In genomic region chr1:62687903-62688686, GRCh38 we compare ENCODE assay signal across 8 cellular contexts. TPM values are rescaled to one million over a fixed set of nuclear protein-coding genes. Genes with fewer than 3 reads are reported as not detected.
DNase-seq lines count a peak whose midpoint lies in the region; ATAC-seq and TF ChIP-seq lines count a peak whose summit lies in the region.

A gene with protein sequence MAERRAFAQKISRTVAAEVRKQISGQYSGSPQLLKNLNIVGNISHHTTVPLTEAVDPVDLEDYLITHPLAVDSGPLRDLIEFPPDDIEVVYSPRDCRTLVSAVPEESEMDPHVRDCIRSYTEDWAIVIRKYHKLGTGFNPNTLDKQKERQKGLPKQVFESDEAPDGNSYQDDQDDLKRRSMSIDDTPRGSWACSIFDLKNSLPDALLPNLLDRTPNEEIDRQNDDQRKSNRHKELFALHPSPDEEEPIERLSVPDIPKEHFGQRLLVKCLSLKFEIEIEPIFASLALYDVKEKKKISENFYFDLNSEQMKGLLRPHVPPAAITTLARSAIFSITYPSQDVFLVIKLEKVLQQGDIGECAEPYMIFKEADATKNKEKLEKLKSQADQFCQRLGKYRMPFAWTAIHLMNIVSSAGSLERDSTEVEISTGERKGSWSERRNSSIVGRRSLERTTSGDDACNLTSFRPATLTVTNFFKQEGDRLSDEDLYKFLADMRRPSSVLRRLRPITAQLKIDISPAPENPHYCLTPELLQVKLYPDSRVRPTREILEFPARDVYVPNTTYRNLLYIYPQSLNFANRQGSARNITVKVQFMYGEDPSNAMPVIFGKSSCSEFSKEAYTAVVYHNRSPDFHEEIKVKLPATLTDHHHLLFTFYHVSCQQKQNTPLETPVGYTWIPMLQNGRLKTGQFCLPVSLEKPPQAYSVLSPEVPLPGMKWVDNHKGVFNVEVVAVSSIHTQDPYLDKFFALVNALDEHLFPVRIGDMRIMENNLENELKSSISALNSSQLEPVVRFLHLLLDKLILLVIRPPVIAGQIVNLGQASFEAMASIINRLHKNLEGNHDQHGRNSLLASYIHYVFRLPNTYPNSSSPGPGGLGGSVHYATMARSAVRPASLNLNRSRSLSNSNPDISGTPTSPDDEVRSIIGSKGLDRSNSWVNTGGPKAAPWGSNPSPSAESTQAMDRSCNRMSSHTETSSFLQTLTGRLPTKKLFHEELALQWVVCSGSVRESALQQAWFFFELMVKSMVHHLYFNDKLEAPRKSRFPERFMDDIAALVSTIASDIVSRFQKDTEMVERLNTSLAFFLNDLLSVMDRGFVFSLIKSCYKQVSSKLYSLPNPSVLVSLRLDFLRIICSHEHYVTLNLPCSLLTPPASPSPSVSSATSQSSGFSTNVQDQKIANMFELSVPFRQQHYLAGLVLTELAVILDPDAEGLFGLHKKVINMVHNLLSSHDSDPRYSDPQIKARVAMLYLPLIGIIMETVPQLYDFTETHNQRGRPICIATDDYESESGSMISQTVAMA (N-terminal part only) (minus strand): TSS chr1:62688386. CDS start chr1:62688264, 122 bp downstream.

- no peaks in the 10 kb centered on the region for H3K9me3 ChIP-seq in right cardiac atrium (ENCODE audit: control insufficient read depth, low read length)

- H3K9me3 Mint-ChIP-seq in T-helper 1 cell treated with Interleukin-12 subunit alpha and Interleukin-12 subunit beta and Interleukin-4 antibody, amounts not matched to agents 30 μg/mL and 1 μg/mL, for 36 hours: no peaks in the 10 kb centered on the region
- H3K9me3 Mint-ChIP-seq in progenitor cell of endocrine pancreas (ENCODE audit: low read depth): no peaks in the 10 kb centered on the region

- ATAC-seq in GM18498 (IDR thresholded peaks at IDR 0.05; ENCODE audit: unreplicated experiment) (peak; percentile 85), HG02588 (IDR thresholded peaks at IDR 0.05; ENCODE audit: unreplicated experiment) (peak; percentile 81), right cardiac atrium (peak; percentile 92 to 94)

- peaks cover 12% of the 10 kb centered on the region for H3K4me1 Mint-ChIP-seq in T-helper 1 cell treated with Interleukin-12 subunit alpha and Interleukin-12 subunit beta and Interleukin-4 antibody, amounts not matched to agents 30 μg/mL and 1 μg/mL, for 36 hours (ENCODE audit: low read depth)
- H3K4me1 Mint-ChIP-seq in progenitor cell of endocrine pancreas (ENCODE audit: low read depth): peaks cover 38% of the 10 kb centered on the region

- H3K4me3 Mint-ChIP-seq in T-helper 1 cell treated with Interleukin-12 subunit alpha and Interleukin-12 subunit beta and Interleukin-4 antibody, amounts not matched to agents 30 μg/mL and 1 μg/mL, for 36 hours: peak within 1 kb of the TSS; percentile 88
- peak within 1 kb of the TSS; percentile 94 for H3K4me3 Mint-ChIP-seq in progenitor cell of endocrine pancreas (ENCODE audit: low read depth)

- H3K27me3 Mint-ChIP-seq in T-helper 1 cell treated with Interleukin-12 subunit alpha and Interleukin-12 subunit beta and Interleukin-4 antibody, amounts not matched to agents 30 μg/mL and 1 μg/mL, for 36 hours (ENCODE audit: low read depth): peaks cover 3% of the 10 kb centered on the region
- H3K27me3 Mint-ChIP-seq in progenitor cell of endocrine pancreas: no peaks in the 10 kb centered on the region

- peak within 1 kb of the TSS; percentile 70 for H3K27ac Mint-ChIP-seq in T-helper 1 cell treated with Interleukin-12 subunit alpha and Interleukin-12 subunit beta and Interleukin-4 antibody, amounts not matched to agents 30 μg/mL and 1 μg/mL, for 36 hours
- peak within 1 kb of the TSS; percentile 99 for H3K27ac Mint-ChIP-seq in progenitor cell of endocrine pancreas

- H3K4me1 ChIP-seq in right cardiac atrium (ENCODE audit: control insufficient read depth, insufficient read depth, low read length): peaks cover 4% of the 10 kb centered on the region

- no peaks in the 10 kb centered on the region for H3K27me3 ChIP-seq in right cardiac atrium (ENCODE audit: control insufficient read depth, insufficient read depth)

- DNase-seq in NAMALWA (ENCODE audit: low spot score) (peak; percentile 53), astrocyte of the cerebellum (ENCODE audit: low read depth) (no peak), right cardiac atrium (peak; percentile 83 to 91 (median 90)), progenitor cell of endocrine pancreas (ENCODE audit: low spot score, unreplicated experiment) (peak; percentile 73), cortex of kidney (lab: John Stamatoyannopoulos, UW) (no peak)

- no peaks in the 10 kb centered on the region for H3K36me3 Mint-ChIP-seq in T-helper 1 cell treated with Interleukin-12 subunit alpha and Interleukin-12 subunit beta and Interleukin-4 antibody, amounts not matched to agents 30 μg/mL and 1 μg/mL, for 36 hours (ENCODE audit: low read depth)
- H3K36me3 Mint-ChIP-seq in progenitor cell of endocrine pancreas (ENCODE audit: insufficient read depth): peaks cover 6% of the 10 kb centered on the region

- intact Hi-C loops in right cardiac atrium (cut with DNase I): loop anchor here in 1 of 4 donors (10.0 kb wide), 1 partner anchor 47 kb away; no protein-coding TSS in a partner anchor

- TF ChIP-seq CTCF in astrocyte of the cerebellum (IDR thresholded peaks at IDR 0.05; ENCODE audit: low read depth, low read length, missing control alignments) (no peak), progenitor cell of endocrine pancreas (IDR thresholded peaks at IDR 0.05; ENCODE audit: unreplicated experiment) (peak; percentile 9)

- H3K4me3 ChIP-seq in astrocyte of the cerebellum (ENCODE audit: low read depth, low read length) (peak within 1 kb of the TSS; percentile 54), right cardiac atrium (ENCODE audit: low read length) (peak within 1 kb of the TSS; percentile 100)

- in situ Hi-C loops in astrocyte of the cerebellum (cut with HindIII; ENCODE audit: low sequenced_read_pairs): no loop called here

- H3K27ac ChIP-seq in right cardiac atrium (ENCODE audit: low read length): peak within 1 kb of the TSS; percentile 94

- WGBS in right cardiac atrium: under 1% methylated on average over 107 of the region's 107 CpGs

RNA-seq across cellular contexts. Expression of the gene that starts here (rescaled TPM):
- total RNA-seq in right cardiac atrium (10 to 100 TPM; 11.4 to 17.9 (median 13.3) TPM), progenitor cell of endocrine pancreas (73.1 and 83.0 TPM in 2 replicates)
- polyA plus RNA-seq in right cardiac atrium: 4.2 TPM

Comparison
In these comparisons a context has a peak if more than half of its experiments do, and no peak if none do; other contexts are left out.
1. DNase-seq: peak in NAMALWA (single experiment), right cardiac atrium (3 of 3) and progenitor cell of endocrine pancreas (single experiment); none in astrocyte of the cerebellum (single experiment) and cortex of kidney (single experiment).
2. Peak in every context shown above with its lines, with median percentiles within 50 percentile points of each other: ATAC-seq.